ENCODE assay signal across 21 cellular contexts in the genomic region with DNA sequence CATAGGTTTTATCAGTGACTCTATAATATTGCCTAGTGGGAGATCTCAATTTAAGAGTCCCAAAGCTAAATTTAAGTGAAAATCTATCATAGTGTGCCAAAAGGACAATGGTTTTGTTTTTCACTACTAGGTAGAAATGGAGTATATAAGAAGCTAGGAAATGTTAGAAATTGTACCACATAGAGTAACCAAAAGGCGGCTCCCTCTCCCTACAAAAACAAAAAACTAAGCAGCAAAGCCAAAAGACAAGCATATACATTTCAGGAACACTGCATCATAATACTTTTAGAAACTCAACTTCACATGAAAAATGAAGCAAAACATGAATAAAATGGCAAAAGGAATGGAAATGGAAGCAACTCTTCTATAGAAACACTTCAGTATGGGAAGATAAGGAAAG.
DNase-seq lines count a peak whose midpoint lies in the region; ATAC-seq, FAIRE-seq and TF ChIP-seq lines count a peak whose summit lies in the region.
"Had no signal": no experiment of that assay in that cellular context is flagged by ENCODE, and none has a peak within 500 bp of the region (broad histone marks: within the 10 kb centered on the region; RNA-seq: fewer than 3 reads in every experiment).

No MANE protein-coding gene starts in this region.

- RAD21 ChIA-PET in GM12878 (lab: Charles Lee; ENCODE audit: unreplicated experiment): interaction anchor here (0.8 to 1.8 kb wide), 6 partner anchors 49 to 434 kb away, joined by 3 to 12 read pairs (median 3); no protein-coding TSS in a partner anchor

- TF ChIP-seq POLR2A in A549 (IDR thresholded peaks at IDR 0.05; ENCODE audit: low read length) (no peak), GM12878 (IDR thresholded peaks at IDR 0.05; ENCODE audit: low read depth, low read length) (no peak)

- TF ChIP-seq CTCF in A549 (IDR thresholded peaks at IDR 0.05): peak; percentile 23; the same call in 2 of the 3 replicates
- TF ChIP-seq CTCF in GM12878 (IDR thresholded peaks at IDR 0.05 in 2 of 3, conservative IDR thresholded peaks at IDR 0.05 in 1 of 3; ENCODE audit: control insufficient read depth in 2 of 3, extremely low read depth in 1 of 3, insufficient read depth in 1 of 3, low read depth in 3 of 3, low read length in 3 of 3): peak in 1 of 3 experiments; percentile 5; a peak in 2 of 6 replicates

- ATAC-seq in A549: peak in 1 of 2 experiments; percentile 51; a peak in 1 of 6 replicates
- peak; percentile 64 for ATAC-seq in GM12878
- no peak for ATAC-seq in GM18517 (IDR thresholded peaks at IDR 0.05; ENCODE audit: unreplicated experiment)
- ATAC-seq in GM18520 (IDR thresholded peaks at IDR 0.05; ENCODE audit: unreplicated experiment): no peak
- ATAC-seq: heart left ventricle; stimulated activated memory B cell treated with anti-CD40 and anti-IgM and Interleukin-4, amounts not matched to agents 10 μg/mL and 1 μg/mL and 100 μg/mL, for 72 hours had no signal

- H2AFZ ChIP-seq in GM12878 (ENCODE audit: control insufficient read depth, low read depth, low read length): no peak overlapping the region

- SMC1A ChIA-PET in GM12878 (lab: Charles Lee; ENCODE audit: uncharacterized antibody, unreplicated experiment): interaction anchor here (0.9 to 8.5 kb wide), 18 partner anchors 8 to 437 kb away, joined by 3 to 57 read pairs (median 6); no protein-coding TSS in a partner anchor

- no peaks in the 10 kb centered on the region for H4K20me1 ChIP-seq in GM12878 (ENCODE audit: control insufficient read depth, insufficient read depth)
- H4K20me1 ChIP-seq: BLaER1 treated with 17β-estradiol and CSF1 and Interleukin-3, amounts not matched to agents 10 nM and 100 nM had no signal

- H3K27ac ChIP-seq in A549: no peak overlapping the region
- no peak overlapping the region for H3K27ac ChIP-seq in GM12878 (ENCODE audit: control insufficient read depth, insufficient read depth)
- H3K27ac ChIP-seq: BLaER1 treated with 17β-estradiol and CSF1 and Interleukin-3, amounts not matched to agents 10 nM and 100 nM; heart left ventricle; SJSA1; tibial artery had no signal

- TF ChIP-seq RAD21 in A549 (conservative IDR thresholded peaks at IDR 0.05 in 1 of 2, IDR thresholded peaks at IDR 0.05 in 1 of 2) (peak; percentile 25 to 30; a peak in 2 of 5 replicates), GM12878 (IDR thresholded peaks at IDR 0.05; ENCODE audit: insufficient read depth, low read depth, low read length) (peak; percentile 36; the same call in 1 of the 2 replicates)

- CTCF ChIA-PET in A549 (lab: Yijun Ruan, JAX): interaction anchor here (1.3 to 1.5 kb wide), 2 partner anchors 400 to 417 kb away, joined by 3 to 6 read pairs; no protein-coding TSS in a partner anchor
- CTCF ChIA-PET in GM12878 (lab: Yijun Ruan, JAX): interaction anchor here (0.7 to 4.4 kb wide), 21 partner anchors 9 to 565 kb away, joined by 3 to 23 read pairs (median 4); no protein-coding TSS in a partner anchor

- no peaks in the 10 kb centered on the region for H3K27me3 ChIP-seq in GM12878 (replicated peaks in 1 of 2; ENCODE audit: control insufficient read depth in 2 of 2, insufficient read depth in 2 of 2, low read length in 1 of 2)
- H3K27me3 ChIP-seq: BLaER1 treated with 17β-estradiol and CSF1 and Interleukin-3, amounts not matched to agents 10 nM and 100 nM; heart left ventricle; SJSA1; tibial artery had no signal

- DNase-seq in A549 (ENCODE audit: low read depth in 1 of 2, low spot score in 1 of 2) (no peak), AML-193 (lab: John Stamatoyannopoulos, UW) (peak; percentile 9 to 37), NAMALWA (ENCODE audit: low spot score) (peak; percentile 59), GM12878 (ENCODE audit: low read depth, low spot score) (no peak), DMS79 treated with DMSO at 0.1 percent for 48 hours (lab: John Stamatoyannopoulos, UW) (no peak), GOT3 (lab: John Stamatoyannopoulos, UW) (no peak)
- DNase-seq: activated CD4-positive, alpha-beta T cell treated with anti-CD3 and anti-CD28 coated beads for 1 hour; DMS153; heart left ventricle; mesenchymal stem cell; NCI-H1092; NCI-H226; tibial artery had no signal

- in situ Hi-C loops in GM12878 (cut with MboI): no loop called here

- H3K4me1 ChIP-seq in A549 (peaks cover 26% of the 10 kb centered on the region), GM12878 (ENCODE audit: control insufficient read depth, insufficient read depth, low read length) (no peaks in the 10 kb centered on the region)
- H3K4me1 ChIP-seq: BLaER1 treated with 17β-estradiol and CSF1 and Interleukin-3, amounts not matched to agents 10 nM and 100 nM; SJSA1; tibial artery had no signal

- BruUV-seq in GM12878 (replicated peaks; lab: Mats Ljungman, UMichigan): no TSS peak

- H3K79me2 ChIP-seq in GM12878 (ENCODE audit: control insufficient read depth, insufficient read depth, low read length): no peaks in the 10 kb centered on the region

- FAIRE-seq in A549 (lab: Jason Lieb, UNC) (no peak), GM12878 (lab: Jason Lieb, UNC) (no peak)
- FAIRE-seq: GM18507, GM19239, keratinocyte had no signal

- intact Hi-C loops in GM12878 (cut with micrococcal nuclease; ENCODE audit: unreplicated experiment): loop anchor here (5.0 kb wide), 1 partner anchor 400 kb away; no protein-coding TSS in a partner anchor

- H3K4me3 ChIP-seq in A549 (no peak overlapping the region), GM12878 (no peak overlapping the region)
- H3K4me3 ChIP-seq: BLaER1 treated with 17β-estradiol and CSF1 and Interleukin-3, amounts not matched to agents 10 nM and 100 nM; heart left ventricle; SJSA1; tibial artery had no signal

- TF ChIP-seq EP300 in A549 (IDR thresholded peaks at IDR 0.05): no peak
- TF ChIP-seq EP300 in GM12878 (IDR thresholded peaks at IDR 0.05; ENCODE audit: borderline replicate concordance in 1 of 2, control insufficient read depth in 1 of 2, low read depth in 2 of 2, low read length in 2 of 2): no peak

- no peak overlapping the region for H3K4me2 ChIP-seq in A549
- no peak overlapping the region for H3K4me2 ChIP-seq in GM12878 (ENCODE audit: control insufficient read depth, insufficient read depth)
- H3K4me2 ChIP-seq: BLaER1 treated with 17β-estradiol and CSF1 and Interleukin-3, amounts not matched to agents 10 nM and 100 nM had no signal

- 80% methylated on average over 1 of the region's 1 CpG for WGBS in A549 (ENCODE audit: missing lambda C conversion rate)
- 33% methylated on average over 1 of the region's 1 CpG for WGBS in GM12878 (ENCODE audit: insufficient coverage, insufficient replicate concordance, low lambda C conversion rate, missing lambda C conversion rate)

- POLR2A ChIA-PET in A549 (lab: Yijun Ruan, JAX) (no interaction called here), GM12878 (lab: Charles Lee) (interaction anchor here (0.6 to 1.3 kb wide), 5 partner anchors 10 to 405 kb away, joined by 4 to 6 read pairs (median 4); no protein-coding TSS in a partner anchor)

- H3K9ac ChIP-seq in GM12878 (ENCODE audit: control insufficient read depth, insufficient read depth, low read length): no peak overlapping the region
- H3K9ac ChIP-seq: BLaER1 treated with 17β-estradiol and CSF1 and Interleukin-3, amounts not matched to agents 10 nM and 100 nM had no signal

- H3K9me3 ChIP-seq in A549 (no peaks in the 10 kb centered on the region), GM12878 (replicated peaks; ENCODE audit: control insufficient read depth, insufficient read depth, low read length) (no peaks in the 10 kb centered on the region)
- H3K9me3 ChIP-seq: BLaER1 treated with 17β-estradiol and CSF1 and Interleukin-3, amounts not matched to agents 10 nM and 100 nM; heart left ventricle; SJSA1; tibial artery had no signal

- H3K36me3 ChIP-seq in GM12878 (ENCODE audit: control insufficient read depth in 2 of 2, insufficient read depth in 2 of 2, low read length in 1 of 2): no peaks in the 10 kb centered on the region
- H3K36me3 ChIP-seq: BLaER1 treated with 17β-estradiol and CSF1 and Interleukin-3, amounts not matched to agents 10 nM and 100 nM; SJSA1; tibial artery had no signal

TF ChIP-seq in A549, 52 proteins besides CTCF, POLR2A, EP300 and RAD21 (continues in another document):
- TF ChIP-seq PHF8 (IDR thresholded peaks at IDR 0.05; ENCODE audit: borderline replicate concordance, low read depth): no peak
- TF ChIP-seq RARB (CRISPR knock-in tag; IDR thresholded peaks at IDR 0.05): no peak
- TF ChIP-seq, protein P1, sequence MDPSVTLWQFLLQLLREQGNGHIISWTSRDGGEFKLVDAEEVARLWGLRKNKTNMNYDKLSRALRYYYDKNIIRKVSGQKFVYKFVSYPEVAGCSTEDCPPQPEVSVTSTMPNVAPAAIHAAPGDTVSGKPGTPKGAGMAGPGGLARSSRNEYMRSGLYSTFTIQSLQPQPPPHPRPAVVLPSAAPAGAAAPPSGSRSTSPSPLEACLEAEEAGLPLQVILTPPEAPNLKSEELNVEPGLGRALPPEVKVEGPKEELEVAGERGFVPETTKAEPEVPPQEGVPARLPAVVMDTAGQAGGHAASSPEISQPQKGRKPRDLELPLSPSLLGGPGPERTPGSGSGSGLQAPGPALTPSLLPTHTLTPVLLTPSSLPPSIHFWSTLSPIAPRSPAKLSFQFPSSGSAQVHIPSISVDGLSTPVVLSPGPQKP (IDR thresholded peaks at IDR 0.05; ENCODE audit: low read depth, low read length): no peak
- no peak for TF ChIP-seq NPAS2 (CRISPR knock-in tag; IDR thresholded peaks at IDR 0.05; ENCODE audit: borderline replicate concordance)
- TF ChIP-seq TFCP2L1 (CRISPR knock-in tag; IDR thresholded peaks at IDR 0.05): no peak
- TF ChIP-seq GATA3 (IDR thresholded peaks at IDR 0.05; ENCODE audit: borderline replicate concordance): no peak
- no peak for TF ChIP-seq SREBF2 (IDR thresholded peaks at IDR 0.05)

TF ChIP-seq in GM12878, 131 proteins besides CTCF, POLR2A, EP300 and RAD21:
- no peak for TF ChIP-seq RCOR1 (conservative IDR thresholded peaks at IDR 0.05; ENCODE audit: low read depth, low read length)
- TF ChIP-seq, protein P2, sequence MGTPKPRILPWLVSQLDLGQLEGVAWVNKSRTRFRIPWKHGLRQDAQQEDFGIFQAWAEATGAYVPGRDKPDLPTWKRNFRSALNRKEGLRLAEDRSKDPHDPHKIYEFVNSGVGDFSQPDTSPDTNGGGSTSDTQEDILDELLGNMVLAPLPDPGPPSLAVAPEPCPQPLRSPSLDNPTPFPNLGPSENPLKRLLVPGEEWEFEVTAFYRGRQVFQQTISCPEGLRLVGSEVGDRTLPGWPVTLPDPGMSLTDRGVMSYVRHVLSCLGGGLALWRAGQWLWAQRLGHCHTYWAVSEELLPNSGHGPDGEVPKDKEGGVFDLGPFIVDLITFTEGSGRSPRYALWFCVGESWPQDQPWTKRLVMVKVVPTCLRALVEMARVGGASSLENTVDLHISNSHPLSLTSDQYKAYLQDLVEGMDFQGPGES (IDR thresholded peaks at IDR 0.05): no peak
- no peak for TF ChIP-seq TARDBP (IDR thresholded peaks at IDR 0.05; ENCODE audit: borderline replicate concordance)

Comparison
In these comparisons a context has a peak if more than half of its experiments do, and no peak if none do; other contexts are left out.
1. DNase-seq: peak in AML-193 (2 of 2) and NAMALWA (single experiment); none in A549 (0 of 2), GM12878 (single experiment), DMS79 treated with DMSO at 0.1 percent for 48 hours (single experiment) and GOT3 (single experiment).